9 cellular contexts compared by ENCODE assay signal in the genomic region with DNA sequence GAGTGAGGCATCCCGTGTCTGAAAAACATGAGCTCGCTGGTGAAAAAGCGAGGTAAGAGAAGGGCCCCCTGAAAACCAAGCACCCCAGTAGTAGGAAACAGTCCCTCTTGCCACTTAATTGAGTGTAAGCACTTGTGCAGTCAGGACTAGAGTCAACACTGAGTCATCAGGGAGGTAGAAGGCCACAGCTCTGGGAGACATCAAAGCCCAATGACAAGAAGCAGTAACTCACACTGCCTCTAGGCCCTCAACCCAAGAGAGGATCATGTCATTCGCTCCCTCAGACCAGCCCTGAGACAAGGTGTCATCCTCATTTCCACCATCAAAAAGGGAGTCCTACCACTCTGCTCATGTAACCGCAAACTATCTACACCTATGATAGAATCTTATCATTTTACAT. TPM values are rescaled to one million over a fixed set of nuclear protein-coding genes. Genes with fewer than 3 reads are reported as not detected.
DNase-seq lines count a peak whose midpoint lies in the region; ATAC-seq and TF ChIP-seq lines count a peak whose summit lies in the region.
"Had no signal": no experiment of that assay in that cellular context is flagged by ENCODE, and none has a peak within 500 bp of the region (broad histone marks: within the 10 kb centered on the region; RNA-seq: fewer than 3 reads in every experiment).

No MANE protein-coding gene starts in this region.

- peak overlapping the region; percentile 29; the same call in 1 of the 2 replicates for H3K27ac ChIP-seq in HUES6 (ENCODE audit: low read depth, low read length)

- intact Hi-C loops in mucosa of descending colon (cut with DNase I, micrococcal nuclease) (no loop called here), posterior vena cava (cut with DNase I) (loop anchor here in 1 of 2 donors (2.0 kb wide), 1 partner anchor 14 kb away; no protein-coding TSS in a partner anchor)

- no peaks in the 10 kb centered on the region for H3K9me3 ChIP-seq in HUES6 (ENCODE audit: control insufficient read depth, insufficient read depth, low read depth, low read length)
- H3K9me3 ChIP-seq in adipocyte (ENCODE audit: control insufficient read depth, low read length): no peaks in the 10 kb centered on the region
- no peaks in the 10 kb centered on the region for H3K9me3 ChIP-seq in mucosa of descending colon

- TF ChIP-seq CTCF in mucosa of descending colon (IDR thresholded peaks at IDR 0.05): no peak

- DNase-seq in COLO668 (lab: John Stamatoyannopoulos, UW; ENCODE audit: unreplicated experiment) (peak; percentile 59), adipocyte (ENCODE audit: low read depth) (peak; percentile 46), mucosa of descending colon (no peak), hypothalamus (lab: John Stamatoyannopoulos, UW) (no peak), posterior vena cava (ENCODE audit: low spot score) (no peak)
- DNase-seq: NCI-H1048 had no signal

- no peak overlapping the region for H3K9ac ChIP-seq in HUES6 (ENCODE audit: low read length)
- H3K9ac ChIP-seq in adipocyte (ENCODE audit: low read length): no peak overlapping the region

- no peaks in the 10 kb centered on the region for H3K27me3 ChIP-seq in HUES6 (ENCODE audit: control insufficient read depth, insufficient read depth, low read length)
- H3K27me3 ChIP-seq in adipocyte (replicated peaks; ENCODE audit: control insufficient read depth, insufficient read depth, low read length): no peaks in the 10 kb centered on the region

- H3K36me3 ChIP-seq in HUES6 (ENCODE audit: control insufficient read depth, insufficient read depth, low read length) (peaks cover 18% of the 10 kb centered on the region), adipocyte (ENCODE audit: control insufficient read depth, insufficient read depth, low read length, severe bottlenecking) (peaks cover 35% of the 10 kb centered on the region), mucosa of descending colon (ENCODE audit: low read depth) (no peaks in the 10 kb centered on the region)

- H3K4me1 ChIP-seq in HUES6 (ENCODE audit: control insufficient read depth, insufficient read depth, low read length) (peaks cover 27% of the 10 kb centered on the region), adipocyte (ENCODE audit: control insufficient read depth, insufficient read depth, low read length) (peaks cover 30% of the 10 kb centered on the region), mucosa of descending colon (ENCODE audit: low read depth) (peaks cover 15% of the 10 kb centered on the region)

- peak; percentile 25 for ATAC-seq in mucosa of descending colon
- no peak for ATAC-seq in GM18909 (IDR thresholded peaks at IDR 0.05; ENCODE audit: poor library complexity, unreplicated experiment)
- ATAC-seq in GM19035 (IDR thresholded peaks at IDR 0.05; ENCODE audit: unreplicated experiment): no peak

- H3K4me3 ChIP-seq in HUES6 (ENCODE audit: low read depth, low read length): no peak overlapping the region
- H3K4me3 ChIP-seq in adipocyte (ENCODE audit: low read length): no peak overlapping the region
- H3K4me3 ChIP-seq in mucosa of descending colon: no peak overlapping the region

RNA-seq across cellular contexts. Expression of a gene that starts 17.8 kb away (rescaled TPM):
- total RNA-seq in mucosa of descending colon (10 to 100 TPM; 22.9 to 28.5 (median 23.2) TPM), posterior vena cava (10 to 100 TPM; 20.5 TPM)

RNA-seq across cellular contexts. Expression of a gene that starts 17.9 kb away (rescaled TPM):
- total RNA-seq in mucosa of descending colon (10 to 100 TPM; 15.6 to 42.5 (median 37.1) TPM), posterior vena cava (1 to 10 TPM; 4.7 to 9.3 TPM)

RNA-seq across cellular contexts. Expression of a gene that starts 31.9 kb away (rescaled TPM):
- total RNA-seq in mucosa of descending colon (1 to 10 TPM in 1 of 3 donors, under 1 TPM in 1, not detected in 1; 0.14 to 5.3 TPM), posterior vena cava (not detected)

Comparison
In these comparisons a context has a peak if more than half of its experiments do, and no peak if none do; other contexts are left out.
1. DNase-seq: peak in COLO668 (single experiment) and adipocyte (single experiment); none in mucosa of descending colon (0 of 3), hypothalamus (0 of 51) and posterior vena cava (single experiment).